ENCODE assay signal across 21 cellular contexts in the genomic region with DNA sequence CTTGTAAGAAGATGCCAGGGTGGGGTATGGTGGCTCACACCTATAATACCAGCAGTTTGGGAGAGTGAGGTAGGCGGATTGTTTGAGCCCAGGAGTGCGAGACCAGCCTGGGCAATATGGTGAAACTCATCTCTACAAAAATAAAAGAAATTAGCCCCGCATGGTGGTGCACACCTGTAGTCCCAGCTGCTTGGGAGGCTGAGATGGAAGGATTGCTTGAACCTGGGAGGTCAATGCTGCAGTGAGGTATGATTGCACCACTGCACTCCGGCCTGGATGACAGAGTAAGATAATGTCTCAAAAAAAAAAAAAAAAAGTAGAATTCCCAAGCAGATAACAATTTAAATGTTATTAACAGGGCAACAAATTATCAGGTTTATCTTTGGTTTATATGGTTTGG.
"Had no signal": no experiment of that assay in that cellular context is flagged by ENCODE, and none has a peak within 500 bp of the region (broad histone marks: within the 10 kb centered on the region; RNA-seq: fewer than 3 reads in every experiment).

No MANE protein-coding gene starts in this region.

- ATAC-seq: foreskin keratinocyte, gastroesophageal sphincter, left cardiac atrium, left lung, lower lobe of right lung, mucosa of descending colon had no signal

- H3K27ac Mint-ChIP-seq: dendritic cell treated with granulocyte-macrophage colony-stimulating factor and Interleukin-4, amounts not matched to agents 40 ng/mL and 50 ng/mL, for 4 days; immature natural killer cell; naive B cell had no signal

- H3K4me1 Mint-ChIP-seq: immature natural killer cell had no signal

- H3K27me3 Mint-ChIP-seq: dendritic cell treated with granulocyte-macrophage colony-stimulating factor and Interleukin-4, amounts not matched to agents 40 ng/mL and 50 ng/mL, for 4 days; naive B cell had no signal

- H3K4me3 Mint-ChIP-seq: dendritic cell treated with granulocyte-macrophage colony-stimulating factor and Interleukin-4, amounts not matched to agents 40 ng/mL and 50 ng/mL, for 4 days; immature natural killer cell; mesothelial cell of epicardium; naive B cell had no signal

- H3K27me3 ChIP-seq: esophagus muscularis mucosa, foreskin keratinocyte, gastroesophageal sphincter, heart left ventricle, hepatocyte, left lung had no signal

- H3K27ac ChIP-seq: esophagus muscularis mucosa, foreskin keratinocyte, gastroesophageal sphincter, heart left ventricle, hepatocyte, left lung, lower lobe of right lung had no signal

- H3K9me3 Mint-ChIP-seq: dendritic cell treated with granulocyte-macrophage colony-stimulating factor and Interleukin-4, amounts not matched to agents 40 ng/mL and 50 ng/mL, for 4 days; immature natural killer cell had no signal

- DNase-seq: cortex of kidney; effector CD4-positive, alpha-beta T cell; effector memory CD4-positive, alpha-beta T cell; foreskin keratinocyte; heart left ventricle; immature natural killer cell; islet precursor cell; kidney; kidney glomerular epithelial cell; left cardiac atrium; left lung; left ventricle myocardium superior; lower lobe of right lung; mesenchymal stem cell; mucosa of descending colon; naive B cell had no signal
